1 cellular context compared by ENCODE assay signal in genomic region chr6:116766506-116767176, GRCh38.
TF ChIP-seq lines count a peak whose summit lies in the region.

No MANE protein-coding gene starts in this region.

TF ChIP-seq in K562, 482 proteins besides CTCF, POLR2A, EP300 and RAD21 (continued from another document):
- TF ChIP-seq E2F5 (CRISPR knock-in tag; IDR thresholded peaks at IDR 0.05) = no peak
- TF ChIP-seq, protein P1, sequence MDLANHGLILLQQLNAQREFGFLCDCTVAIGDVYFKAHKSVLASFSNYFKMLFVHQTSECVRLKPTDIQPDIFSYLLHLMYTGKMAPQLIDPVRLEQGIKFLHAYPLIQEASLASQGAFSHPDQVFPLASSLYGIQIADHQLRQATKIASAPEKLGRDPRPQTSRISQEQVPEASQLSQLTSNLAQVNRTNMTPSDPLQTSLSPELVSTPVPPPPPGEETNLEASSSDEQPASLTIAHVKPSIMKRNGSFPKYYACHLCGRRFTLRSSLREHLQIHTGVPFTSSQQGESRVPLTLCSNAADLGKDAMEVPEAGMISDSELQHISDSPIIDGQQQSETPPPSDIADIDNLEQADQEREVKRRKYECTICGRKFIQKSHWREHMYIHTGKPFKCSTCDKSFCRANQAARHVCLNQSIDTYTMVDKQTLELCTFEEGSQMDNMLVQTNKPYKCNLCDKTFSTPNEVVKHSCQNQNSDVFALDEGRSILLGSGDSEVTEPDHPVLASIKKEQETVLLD (IDR thresholded peaks at IDR 0.05) = no peak
- TF ChIP-seq POLR2H (tag; IDR thresholded peaks at IDR 0.05; ENCODE audit: low read depth) = no peak
- no peak for TF ChIP-seq MAFG (tag; conservative IDR thresholded peaks at IDR 0.05)
- TF ChIP-seq ZNF212 (CRISPR knock-in tag; IDR thresholded peaks at IDR 0.05) = no peak
- peak; percentile 97 for TF ChIP-seq ZBTB17 (CRISPR knock-in tag; IDR thresholded peaks at IDR 0.05)
- peak; percentile 23 for TF ChIP-seq CCNT2 (IDR thresholded peaks at IDR 0.05; ENCODE audit: borderline replicate concordance, extremely low read depth, insufficient read length, low read depth, low read length)
- no peak for TF ChIP-seq MECOM (CRISPR knock-in tag; IDR thresholded peaks at IDR 0.05)
- TF ChIP-seq ARID1B (IDR thresholded peaks at IDR 0.05) = peak; percentile 79
- peak; percentile 60 for TF ChIP-seq TCF3 (CRISPR knock-in tag; IDR thresholded peaks at IDR 0.05)
- peak in 1 of 2 experiments; percentile 46; a peak in 2 of 4 replicates for TF ChIP-seq TRIM24 (IDR thresholded peaks at IDR 0.05)
- no peak for TF ChIP-seq CEBPG (CRISPR knock-in tag; IDR thresholded peaks at IDR 0.05)
- 0 out of 4 replicates have a peak, but pooled peaks of 1 of the 2 experiments have one; percentile 16 for TF ChIP-seq CEBPG (tag; conservative IDR thresholded peaks at IDR 0.05 in 1 of 2, IDR thresholded peaks at IDR 0.05 in 1 of 2)
- TF ChIP-seq TAF7 (tag; IDR thresholded peaks at IDR 0.05) = no peak
- TF ChIP-seq ZKSCAN1 (IDR thresholded peaks at IDR 0.05; ENCODE audit: low read depth, low read length) = no peak
- TF ChIP-seq NFE2L1 (tag; IDR thresholded peaks at IDR 0.05; ENCODE audit: borderline replicate concordance, low read depth) = no peak
- no peak for TF ChIP-seq EP400 (IDR thresholded peaks at IDR 0.05)
- no peak for TF ChIP-seq RBM34 (IDR thresholded peaks at IDR 0.05; ENCODE audit: borderline replicate concordance, insufficient read depth, low read length)
- TF ChIP-seq, protein P2, sequence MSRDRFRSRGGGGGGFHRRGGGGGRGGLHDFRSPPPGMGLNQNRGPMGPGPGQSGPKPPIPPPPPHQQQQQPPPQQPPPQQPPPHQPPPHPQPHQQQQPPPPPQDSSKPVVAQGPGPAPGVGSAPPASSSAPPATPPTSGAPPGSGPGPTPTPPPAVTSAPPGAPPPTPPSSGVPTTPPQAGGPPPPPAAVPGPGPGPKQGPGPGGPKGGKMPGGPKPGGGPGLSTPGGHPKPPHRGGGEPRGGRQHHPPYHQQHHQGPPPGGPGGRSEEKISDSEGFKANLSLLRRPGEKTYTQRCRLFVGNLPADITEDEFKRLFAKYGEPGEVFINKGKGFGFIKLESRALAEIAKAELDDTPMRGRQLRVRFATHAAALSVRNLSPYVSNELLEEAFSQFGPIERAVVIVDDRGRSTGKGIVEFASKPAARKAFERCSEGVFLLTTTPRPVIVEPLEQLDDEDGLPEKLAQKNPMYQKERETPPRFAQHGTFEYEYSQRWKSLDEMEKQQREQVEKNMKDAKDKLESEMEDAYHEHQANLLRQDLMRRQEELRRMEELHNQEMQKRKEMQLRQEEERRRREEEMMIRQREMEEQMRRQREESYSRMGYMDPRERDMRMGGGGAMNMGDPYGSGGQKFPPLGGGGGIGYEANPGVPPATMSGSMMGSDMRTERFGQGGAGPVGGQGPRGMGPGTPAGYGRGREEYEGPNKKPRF (IDR thresholded peaks at IDR 0.05; ENCODE audit: low read depth, low read length) = no peak
- peak; percentile 64; the same call in 1 of the 2 replicates for TF ChIP-seq TEAD4 (IDR thresholded peaks at IDR 0.05; ENCODE audit: low read length)
- TF ChIP-seq TEAD4 (CRISPR knock-in tag; IDR thresholded peaks at IDR 0.05; ENCODE audit: borderline replicate concordance) = no peak
- peak in 1 of 2 experiments; percentile 90; a peak in 2 of 4 replicates for TF ChIP-seq ARNT (IDR thresholded peaks at IDR 0.05)
- peak; percentile 75 for TF ChIP-seq NCOR1 (IDR thresholded peaks at IDR 0.05)
- no peak for TF ChIP-seq KLF10 (CRISPR knock-in tag; IDR thresholded peaks at IDR 0.05)
- TF ChIP-seq SMAD2 (IDR thresholded peaks at IDR 0.05; ENCODE audit: low read depth, low read length) = no peak
- no peak for TF ChIP-seq CXXC5 (CRISPR knock-in tag; IDR thresholded peaks at IDR 0.05)
- peak; percentile 82 for TF ChIP-seq CBFA2T2 (conservative IDR thresholded peaks at IDR 0.05)
- no peak for TF ChIP-seq CAMTA2 (CRISPR knock-in tag; conservative IDR thresholded peaks at IDR 0.05)
- TF ChIP-seq CREB3 (tag; conservative IDR thresholded peaks at IDR 0.05; ENCODE audit: low read depth) = no peak
- no peak for TF ChIP-seq HMGN3 (IDR thresholded peaks at IDR 0.05; ENCODE audit: borderline replicate concordance, extremely low read depth, insufficient read length, low read depth, low read length)
